19 cellular contexts compared by ENCODE assay signal in genomic region chr19:37973666-37974065, GRCh38.
A peak's percentile ranks its signal among the peaks of the same experiment; 100 is the strongest.
DNase-seq lines count a peak whose midpoint lies in the region; ATAC-seq and TF ChIP-seq lines count a peak whose summit lies in the region.
"Had no signal": no experiment of that assay in that cellular context is flagged by ENCODE, and none has a peak within 500 bp of the region (broad histone marks: within the 10 kb centered on the region; RNA-seq: fewer than 3 reads in every experiment).

No MANE protein-coding gene starts in this region.

- H3K27me3 Mint-ChIP-seq in activated CD4-positive, alpha-beta T cell treated with anti-CD3 and anti-CD28 coated beads, Interleukin-2, amount 10 ng/mL, durations not matched to agents 24 days and 14 days: no peaks in the 10 kb centered on the region
- H3K27me3 Mint-ChIP-seq in nephron progenitor cell (ENCODE audit: low read depth, poor library complexity): no peaks in the 10 kb centered on the region

- peaks cover 13% of the 10 kb centered on the region for H3K9me3 Mint-ChIP-seq in activated CD4-positive, alpha-beta T cell treated with anti-CD3 and anti-CD28 coated beads, Interleukin-2, amount 10 ng/mL, durations not matched to agents 24 days and 14 days
- H3K9me3 Mint-ChIP-seq in nephron progenitor cell: peaks cover 34% of the 10 kb centered on the region
- H3K9me3 Mint-ChIP-seq in activated naive CD4-positive, alpha-beta T cell treated with anti-CD3 and anti-CD28 coated beads, Interleukin-2, amount 50 U/mL, for 72 hours: peaks cover 9 to 19% of the 10 kb centered on the region in 2 donors

- peak overlapping the region; percentile 46 for H3K9ac ChIP-seq in SU-DHL-6 (ENCODE audit: low read length)
- H3K9ac ChIP-seq: KMS-11 had no signal

- H3K9me3 ChIP-seq in SU-DHL-6 (ENCODE audit: insufficient read depth, low read length): peaks cover 8% of the 10 kb centered on the region; the same call in 1 of the 2 replicates

- H3K79me2 ChIP-seq in SU-DHL-6 (ENCODE audit: insufficient read depth, low read length): peaks cover 92% of the 10 kb centered on the region

- peak overlapping the region; percentile 45 for H3K27ac Mint-ChIP-seq in activated CD4-positive, alpha-beta T cell treated with anti-CD3 and anti-CD28 coated beads, Interleukin-2, amount 10 ng/mL, durations not matched to agents 24 days and 14 days
- H3K27ac Mint-ChIP-seq in nephron progenitor cell: peak overlapping the region; percentile 62
- H3K27ac Mint-ChIP-seq in activated naive CD4-positive, alpha-beta T cell treated with anti-CD3 and anti-CD28 coated beads, Interleukin-2, amount 50 U/mL, for 72 hours: peak overlapping the region in 1 of 2 donors; percentile 51

- H3K9me2 ChIP-seq in SU-DHL-6 (replicated peaks; ENCODE audit: insufficient read depth, low read length): no peaks in the 10 kb centered on the region

- intact Hi-C loops in activated CD4-positive, alpha-beta T cell treated with anti-CD3 and anti-CD28 coated beads, Interleukin-2, amount 10 ng/mL, durations not matched to agents 24 days and 14 days (cut with micrococcal nuclease): no loop called here

- no peaks in the 10 kb centered on the region for H3K27me3 ChIP-seq in SU-DHL-6 (ENCODE audit: low read length)

- no peak for ATAC-seq in activated naive CD4-positive, alpha-beta T cell treated with anti-CD3 and anti-CD28 coated beads, Interleukin-2, amount 50 U/mL, for 72 hours
- ATAC-seq in HG03460 (IDR thresholded peaks at IDR 0.05; ENCODE audit: unreplicated experiment): no peak
- ATAC-seq: Panc1, Right ventricle myocardium inferior had no signal

- H3K36me3 ChIP-seq in SU-DHL-6 (ENCODE audit: low read length): peaks cover 7% of the 10 kb centered on the region; the same call in 1 of the 2 replicates

- H3K4me1 Mint-ChIP-seq in activated CD4-positive, alpha-beta T cell treated with anti-CD3 and anti-CD28 coated beads, Interleukin-2, amount 10 ng/mL, durations not matched to agents 24 days and 14 days: no peaks in the 10 kb centered on the region
- peaks cover 7% of the 10 kb centered on the region for H3K4me1 Mint-ChIP-seq in nephron progenitor cell

- DNase-seq in activated CD4-positive, alpha-beta T cell treated with anti-CD3 and anti-CD28 coated beads, Interleukin-2, amount 10 ng/mL, durations not matched to agents 24 days and 14 days: no peak
- DNase-seq in activated CD4-positive, alpha-beta T cell treated with anti-CD3 and anti-CD28 coated beads, Interleukin-2, amount 50 U/mL, for 1 hour: no peak
- DNase-seq in nephron progenitor cell: no peak
- DNase-seq in LoVo (ENCODE audit: low spot score): no peak
- no peak for DNase-seq in activated naive CD4-positive, alpha-beta T cell treated with anti-CD3 and anti-CD28 coated beads, Interleukin-2, amount 50 U/mL, for 72 hours (ENCODE audit: low spot score in 2 of 2)
- DNase-seq in NCI-H345 (lab: John Stamatoyannopoulos, UW): no peak
- DNase-seq: C1 segment of cervical spinal cord, EL, MM.1S, NCI-H1105, NCI-H187 treated with DMSO at 0.1 percent for 48 hours, NCI-H774 had no signal

- no peak overlapping the region for H2AFZ ChIP-seq in SU-DHL-6 (ENCODE audit: low read depth, low read length, severe bottlenecking)

- H3K4me2 ChIP-seq in SU-DHL-6 (ENCODE audit: low read depth, low read length, poor library complexity, severe bottlenecking): peak overlapping the region; percentile 44
- H3K4me2 ChIP-seq: KMS-11 had no signal

- peak overlapping the region; percentile 95 for H3K27ac ChIP-seq in SU-DHL-6 (ENCODE audit: low read depth, low read length)
- H3K27ac ChIP-seq: 22Rv1, KMS-11, SK-N-MC had no signal

- no peak for TF ChIP-seq CTCF in SU-DHL-6 (IDR thresholded peaks at IDR 0.05; ENCODE audit: insufficient read depth, low read length, poor library complexity, severe bottlenecking)
- TF ChIP-seq CTCF in nephron progenitor cell (IDR thresholded peaks at IDR 0.05): no peak

- H3K36me3 Mint-ChIP-seq in activated CD4-positive, alpha-beta T cell treated with anti-CD3 and anti-CD28 coated beads, Interleukin-2, amount 10 ng/mL, durations not matched to agents 24 days and 14 days (ENCODE audit: low read depth): peaks cover 3% of the 10 kb centered on the region
- peaks cover 62% of the 10 kb centered on the region for H3K36me3 Mint-ChIP-seq in nephron progenitor cell (ENCODE audit: low read depth)
- H3K36me3 Mint-ChIP-seq in activated naive CD4-positive, alpha-beta T cell treated with anti-CD3 and anti-CD28 coated beads, Interleukin-2, amount 50 U/mL, for 72 hours: peaks cover 20 to 30% of the 10 kb centered on the region in 2 donors

- H3F3A ChIP-seq in SU-DHL-6 (ENCODE audit: insufficient read depth): peaks cover 61% of the 10 kb centered on the region

- no peak overlapping the region for H3K4me3 ChIP-seq in SU-DHL-6 (ENCODE audit: insufficient read depth, low read length, poor library complexity, severe bottlenecking)
- H3K4me3 ChIP-seq: SK-N-MC had no signal

- H4K20me1 ChIP-seq in SU-DHL-6 (ENCODE audit: low read depth, low read length): no peaks in the 10 kb centered on the region

- no peak overlapping the region for H3K4me3 Mint-ChIP-seq in activated CD4-positive, alpha-beta T cell treated with anti-CD3 and anti-CD28 coated beads, Interleukin-2, amount 10 ng/mL, durations not matched to agents 24 days and 14 days
- H3K4me3 Mint-ChIP-seq in nephron progenitor cell: no peak overlapping the region
